8 cellular contexts compared by ENCODE assay signal in genomic region chr13:46551410-46552301, GRCh38. TPM values are rescaled to one million over a fixed set of nuclear protein-coding genes. Genes with fewer than 3 reads are reported as not detected.
DNase-seq lines count a peak whose midpoint lies in the region; ATAC-seq and TF ChIP-seq lines count a peak whose summit lies in the region.

No MANE protein-coding gene starts in this region.

- no peak for TF ChIP-seq POLR2A in upper lobe of left lung (IDR thresholded peaks at IDR 0.05)

- H3K27me3 Mint-ChIP-seq in activated naive CD8-positive, alpha-beta T cell treated with anti-CD3 and anti-CD28 coated beads for 36 hours, result peaks cover 6% of the 10 kb centered on the region

- WGBS in upper lobe of left lung, 2 donors, result 28 to 34% methylated on average over 22 of the region's 22 CpGs

- intact Hi-C loops in cardiac septum (cut with DNase I), result loop anchor here (1.0 to 5.0 kb wide), 6 partner anchors 46 to 246 kb away; partner anchors contain the start of gene ESD

- no peak overlapping the region for H3K4me3 ChIP-seq in LNCaP clone FGC (ENCODE audit: low read depth, low read length)
- H3K4me3 ChIP-seq in upper lobe of left lung, result peak overlapping the region in 3 of 4 donors; percentile 78 to 97 (median 97)

- peak overlapping the region in 1 of 4 donors; percentile 90 for H3K27ac ChIP-seq in upper lobe of left lung

- peak overlapping the region; percentile 93 for H3K4me3 Mint-ChIP-seq in activated naive CD8-positive, alpha-beta T cell treated with anti-CD3 and anti-CD28 coated beads for 36 hours

- H3K4me1 Mint-ChIP-seq in activated naive CD8-positive, alpha-beta T cell treated with anti-CD3 and anti-CD28 coated beads for 36 hours, result peaks cover 30% of the 10 kb centered on the region

- TF ChIP-seq CTCF in LNCaP clone FGC (IDR thresholded peaks at IDR 0.05; ENCODE audit: control insufficient read depth, extremely low read depth, insufficient read depth), result peak; percentile 82
- TF ChIP-seq CTCF in upper lobe of left lung (IDR thresholded peaks at IDR 0.05), result peak; percentile 70 to 90 (median 76)

- DNase-seq in DMS79 treated with DMSO at 0.1 percent for 48 hours (lab: John Stamatoyannopoulos, UW), result peak; percentile 76
- DNase-seq in LNCaP clone FGC (ENCODE audit: low read depth), result peak; percentile 62
- DNase-seq in SK-MEL-5 (ENCODE audit: low read depth, low spot score), result peak; percentile 82
- peak; percentile 59 for DNase-seq in activated naive CD8-positive, alpha-beta T cell treated with anti-CD3 and anti-CD28 coated beads for 36 hours
- DNase-seq in cardiac septum (ENCODE audit: low spot score), result peak; percentile 90
- DNase-seq in pons (ENCODE audit: low spot score), result peak; percentile 66
- peak in 1 of 2 donors; percentile 86 for DNase-seq in upper lobe of left lung

- peaks cover 4% of the 10 kb centered on the region for H3K36me3 Mint-ChIP-seq in activated naive CD8-positive, alpha-beta T cell treated with anti-CD3 and anti-CD28 coated beads for 36 hours

- H3K36me3 ChIP-seq in upper lobe of left lung, result no peaks in the 10 kb centered on the region

- peaks cover 14 to 30% (median 27%) of the 10 kb centered on the region in 4 donors for H3K4me1 ChIP-seq in upper lobe of left lung

- no peaks in the 10 kb centered on the region for H3K27me3 ChIP-seq in upper lobe of left lung

- H3K27ac Mint-ChIP-seq in activated naive CD8-positive, alpha-beta T cell treated with anti-CD3 and anti-CD28 coated beads for 36 hours, result no peak overlapping the region

- ATAC-seq in upper lobe of left lung (ENCODE audit: low FRiP score in 2 of 2), result peak; percentile 61 to 63
- ATAC-seq in HG03354 (IDR thresholded peaks at IDR 0.05; ENCODE audit: poor library complexity, severe bottlenecking, unreplicated experiment), result no peak

- H3K9me3 ChIP-seq in upper lobe of left lung, result no peaks in the 10 kb centered on the region

- H3K9me3 Mint-ChIP-seq in activated naive CD8-positive, alpha-beta T cell treated with anti-CD3 and anti-CD28 coated beads for 36 hours, result no peaks in the 10 kb centered on the region

- TF ChIP-seq EP300 in upper lobe of left lung (IDR thresholded peaks at IDR 0.05), result no peak

- in situ Hi-C loops in SK-MEL-5 (cut with HindIII; ENCODE audit: low pct_unique_long_range_greater_than_20kb, low sequenced_read_pairs), result no loop called here

RNA-seq across cellular contexts. Expression of gene LRCH1, which starts 1.3 kb away (rescaled TPM):
- 7.3 and 8.7 TPM in 2 replicates for total RNA-seq in SK-MEL-5 (2014; rRNA removed; shearing (Covaris generic))
- 10.5 and 16.8 TPM in 2 replicates for polyA plus RNA-seq in SK-MEL-5 (2015; cell fraction: cytosol; rRNA removed)
- 11.0 and 16.0 TPM in 2 replicates for polyA plus RNA-seq in SK-MEL-5 (2015; cell fraction: nucleus; rRNA removed)
- total RNA-seq in activated naive CD8-positive, alpha-beta T cell treated with anti-CD3 and anti-CD28 coated beads for 36 hours, result 10 to 100 TPM; 16.9 to 18.1 TPM
- total RNA-seq in cardiac septum (19.3 TPM), upper lobe of left lung (10 to 100 TPM; 17.2 to 27.0 (median 22.7) TPM)
